In genomic region chr16:11308493-11309283, GRCh38 we compare ENCODE assay signal across 1 cellular context.
TF ChIP-seq lines count a peak whose summit lies in the region.

No MANE protein-coding gene starts in this region.

TF ChIP-seq in GM23338, 12 proteins besides CTCF, POLR2A, EP300 and RAD21 (continued from another document):
- TF ChIP-seq REST (IDR thresholded peaks at IDR 0.05; ENCODE audit: unreplicated experiment), result no peak
- TF ChIP-seq POLR2AphosphoS5 (IDR thresholded peaks at IDR 0.05; ENCODE audit: low read depth), result no peak
- TF ChIP-seq EZH2phosphoT487 (IDR thresholded peaks at IDR 0.05; ENCODE audit: unreplicated experiment), result no peak
